ENCODE assay signal across 11 cellular contexts in the genomic region with DNA sequence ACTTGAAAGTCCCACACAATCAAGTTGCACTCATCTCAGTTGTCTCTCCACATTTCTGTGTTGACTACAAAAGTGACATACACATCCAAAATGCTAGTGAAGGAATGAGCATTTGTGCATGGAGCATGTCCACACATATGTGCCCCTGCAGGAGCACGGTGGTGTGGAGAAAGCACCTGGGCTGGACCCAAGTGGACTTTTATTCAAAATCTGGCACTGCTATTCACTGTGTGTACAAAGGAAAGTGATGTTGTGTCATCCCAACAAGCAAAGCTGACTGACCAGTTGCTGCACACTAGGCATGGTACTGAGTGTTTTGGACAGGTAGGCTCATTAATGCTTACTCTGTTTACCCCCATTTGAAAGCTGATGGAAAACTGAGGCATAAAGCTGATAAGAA.
"Had no signal": no experiment of that assay in that cellular context is flagged by ENCODE, and none has a peak within 500 bp of the region (broad histone marks: within the 10 kb centered on the region; RNA-seq: fewer than 3 reads in every experiment).

No MANE protein-coding gene starts in this region.

- H3K4me1 Mint-ChIP-seq: GM23338, H9 had no signal

- DNase-seq: GM23248, GOT3, H7, H9, HCEC 1CT, HFFc6 had no signal

- H3K4me3 Mint-ChIP-seq: GM23338, H9, HFFc6 had no signal

- H3K4me3 ChIP-seq: GM23248, GM23338, HAP-1 had no signal

- ATAC-seq: GM23338, HCT116 had no signal

- FAIRE-seq: H1, H54 had no signal

- H3K27ac Mint-ChIP-seq: GM23338, HFFc6 had no signal
